Comparison of ENCODE assay signal across 6 cellular contexts in genomic region chr1:155003227-155003765, GRCh38. TPM values are rescaled to one million over a fixed set of nuclear protein-coding genes. Genes with fewer than 3 reads are reported as not detected.
A peak's percentile ranks its signal among the peaks of the same experiment; 100 is the strongest.
DNase-seq lines count a peak whose midpoint lies in the region; ATAC-seq, FAIRE-seq and TF ChIP-seq lines count a peak whose summit lies in the region.

No MANE protein-coding gene starts in this region.

- TF ChIP-seq POLR2A in gastroesophageal sphincter (IDR thresholded peaks at IDR 0.05) (no peak), suprapubic skin (IDR thresholded peaks at IDR 0.05) (no peak), GM12891 (IDR thresholded peaks at IDR 0.05; ENCODE audit: low read depth, low read length) (no peak)

- no peak for ATAC-seq in gastroesophageal sphincter

- H3K9me3 ChIP-seq in gastroesophageal sphincter (no peaks in the 10 kb centered on the region), suprapubic skin (no peaks in the 10 kb centered on the region)

- H3K27ac ChIP-seq in gastroesophageal sphincter (peak overlapping the region; percentile 88 to 97 (median 96)), suprapubic skin (peak overlapping the region; percentile 96)

- H3K4me1 ChIP-seq in gastroesophageal sphincter (peaks cover 6 to 65% (median 38%) of the 10 kb centered on the region in 3 donors), suprapubic skin (peaks cover 71% of the 10 kb centered on the region)

- no peak for FAIRE-seq in GM12891 (lab: Jason Lieb, UNC)

- DNase-seq in RKO (ENCODE audit: low spot score): peak; percentile 45
- no peak for DNase-seq in suprapubic skin (ENCODE audit: low spot score in 2 of 2)
- no peak for DNase-seq in AG08396 (ENCODE audit: low spot score)
- no peak for DNase-seq in GM12891 (ENCODE audit: insufficient read length, low spot score)

- 0 to 1% methylated on average over 13 to 19 of the region's 37 CpGs for WGBS in gastroesophageal sphincter (ENCODE audit: low coverage in 1 of 2), 2 donors
- 0% methylated on average over 21 of the region's 37 CpGs for WGBS in suprapubic skin

- no peaks in the 10 kb centered on the region for H3K36me3 ChIP-seq in gastroesophageal sphincter
- no peaks in the 10 kb centered on the region for H3K36me3 ChIP-seq in suprapubic skin

- TF ChIP-seq CTCF in GM12875 (IDR thresholded peaks at IDR 0.05; ENCODE audit: borderline replicate concordance, insufficient read depth, low read depth, low read length) (no peak), gastroesophageal sphincter (IDR thresholded peaks at IDR 0.05) (no peak), suprapubic skin (IDR thresholded peaks at IDR 0.05) (no peak)

- H3K4me3 ChIP-seq in GM12875 (ENCODE audit: low read depth, low read length) (peak overlapping the region; percentile 94), gastroesophageal sphincter (peak overlapping the region; percentile 76 to 89), suprapubic skin (peak overlapping the region; percentile 97)

- H3K27me3 ChIP-seq in gastroesophageal sphincter (no peaks in the 10 kb centered on the region), suprapubic skin (no peaks in the 10 kb centered on the region)

- no peak for TF ChIP-seq EP300 in gastroesophageal sphincter (IDR thresholded peaks at IDR 0.05)
- TF ChIP-seq EP300 in suprapubic skin (IDR thresholded peaks at IDR 0.05): no peak

TF ChIP-seq in GM12891, 5 proteins besides CTCF, POLR2A, EP300 and RAD21:
- TF ChIP-seq POU2F2 (IDR thresholded peaks at IDR 0.05; ENCODE audit: low read depth, low read length) (no peak), PAX5 (IDR thresholded peaks at IDR 0.05; ENCODE audit: insufficient read depth, low read length, severe bottlenecking) (no peak), POLR2AphosphoS5 (IDR thresholded peaks at IDR 0.05; ENCODE audit: low read depth, low read length) (no peak), TAF1 (IDR thresholded peaks at IDR 0.05; ENCODE audit: low read depth, low read length) (no peak), SPI1 (IDR thresholded peaks at IDR 0.05; ENCODE audit: low read depth, low read length) (no peak)

RNA-seq across cellular contexts. Expression of gene ZBTB7B, which starts 0.7 kb away (rescaled TPM):
- 10 to 100 TPM; 45.5 to 63.4 (median 49.5) TPM for total RNA-seq in gastroesophageal sphincter
- total RNA-seq in suprapubic skin: 100 to 1,000 TPM; 238 to 243 (median 239) TPM
- polyA plus RNA-seq in GM12891 (2012; ENCODE audit: low read depth, missing spikeins): 22.6 TPM

RNA-seq across cellular contexts. Expression of gene LENEP, which starts 9.9 kb away (rescaled TPM):
- total RNA-seq in gastroesophageal sphincter (not detected), suprapubic skin (1 to 10 TPM in 1 of 4 donors, not detected in 3; 3.0 TPM)
- polyA plus RNA-seq in GM12891 (2012; ENCODE audit: low read depth, missing spikeins): 0.27 TPM

RNA-seq across cellular contexts. Expression of gene FLAD1, which starts 20.2 kb away (rescaled TPM):
- 10 to 100 TPM; 12.8 to 23.5 (median 20.7) TPM for total RNA-seq in gastroesophageal sphincter
- 10 to 100 TPM; 42.0 to 59.7 (median 52.3) TPM for total RNA-seq in suprapubic skin
- 34.2 TPM for polyA plus RNA-seq in GM12891 (2012; ENCODE audit: low read depth, missing spikeins)

RNA-seq across cellular contexts. Expression of gene CKS1B, which starts 28.8 kb away (rescaled TPM):
- total RNA-seq in gastroesophageal sphincter (10 to 100 TPM in 3 of 4 donors, 1 to 10 TPM in 1; 7.5 to 24.2 (median 17.6) TPM), suprapubic skin (10 to 100 TPM; 37.8 to 55.4 (median 49.7) TPM)
- polyA plus RNA-seq in GM12891 (2012; ENCODE audit: low read depth, missing spikeins): 175 TPM

RNA-seq across cellular contexts. Expression of gene DCST2, which starts 30.3 kb away (rescaled TPM):
- total RNA-seq in gastroesophageal sphincter (under 1 TPM in 2 of 4 donors, not detected in 2; 0.35 to 0.54 TPM), suprapubic skin (10 to 100 TPM; 13.4 to 36.0 (median 14.5) TPM)
- 0.09 TPM for polyA plus RNA-seq in GM12891 (2012; ENCODE audit: low read depth, missing spikeins)
